34 cellular contexts compared by ENCODE assay signal in genomic region chr11:105667441-105667840, GRCh38. TPM values are rescaled to one million over a fixed set of nuclear protein-coding genes. Genes with fewer than 3 reads are reported as not detected.
"Had no signal": no experiment of that assay in that cellular context is flagged by ENCODE, and none has a peak within 500 bp of the region (broad histone marks: within the 10 kb centered on the region; RNA-seq: fewer than 3 reads in every experiment).

No MANE protein-coding gene starts in this region.

- H3K9me3 ChIP-seq: adrenal gland, body of pancreas, breast epithelium had no signal

- DNase-seq: activated B cell treated with CpG ODN at 0.5 μM for 24 hours; activated CD4-positive, alpha-beta memory T cell treated with anti-CD3 and anti-CD28 coated beads for 36 hours; activated CD4-positive, alpha-beta T cell treated with anti-CD3 and anti-CD28 coated beads for 4 hours; activated CD4-positive, alpha-beta T cell treated with anti-CD3 and anti-CD28 coated beads, Interleukin-2, amount 10 ng/mL, durations not matched to agents 24 days and 14 days; activated CD4-positive, alpha-beta T cell treated with anti-CD3 and anti-CD28 coated beads, Interleukin-2, amount 50 U/mL, for 1 hour; activated CD4-positive, alpha-beta T cell treated with anti-CD3 and anti-CD28 coated beads, Interleukin-2, amount 50 U/mL, for 4 hours; activated CD4-positive, CD25-positive, alpha-beta regulatory T cell treated with anti-CD3 and anti-CD28 coated beads, Interleukin-2, amount 50 U/mL, for 72 hours; activated CD8-positive, alpha-beta memory T cell treated with anti-CD3 and anti-CD28 coated beads, Interleukin-2, amount 50 U/mL, for 4 hours; activated CD8-positive, alpha-beta T cell treated with anti-CD3 and anti-CD28 coated beads for 36 hours; activated effector memory CD4-positive, alpha-beta T cell treated with anti-CD3 and anti-CD28 coated beads, Interleukin-2, amount 50 U/mL, for 16 hours; activated gamma-delta T cell treated with Interleukin-2 at 50 U/mL for 16 hours; activated naive CD4-positive, alpha-beta T cell; activated naive CD4-positive, alpha-beta T cell treated with anti-CD3 and anti-CD28 coated beads for 36 hours; activated naive CD4-positive, alpha-beta T cell treated with anti-CD3 and anti-CD28 coated beads, Interleukin-2, amount 50 U/mL, for 16 hours; activated naive CD8-positive, alpha-beta T cell treated with anti-CD3 and anti-CD28 coated beads for 36 hours; activated T-cell treated with anti-CD3 and anti-CD28 coated beads for 4 hours; activated T-cell treated with anti-CD3 and anti-CD28 coated beads, Interleukin-2, amount 50 U/mL, for 1 hour; activated T-cell treated with anti-CD3 and anti-CD28 coated beads, Interleukin-2, amount 50 U/mL, for 4 hours; activated T-cell treated with anti-CD3 and anti-CD28 coated beads, Interleukin-2, amount 50 U/mL, for 72 hours; adrenal gland; amniotic stem cell; aorta; body of pancreas; brain microvascular endothelial cell; central memory CD4-positive, alpha-beta T cell; T-helper 2 cell; T-helper 9 cell had no signal

- H3K4me1 ChIP-seq: adrenal gland, body of pancreas, breast epithelium had no signal

- ATAC-seq: activated CD8-positive, alpha-beta T cell treated with anti-CD3 and anti-CD28 coated beads for 36 hours; activated naive CD4-positive, alpha-beta T cell treated with anti-CD3 and anti-CD28 coated beads, Interleukin-2, amount 50 U/mL, for 72 hours; activated T-cell treated with anti-CD3 and anti-CD28 coated beads, Interleukin-2, amount 50 U/mL, for 4 hours; activated T-cell treated with anti-CD3 and anti-CD28 coated beads, Interleukin-2, amount 50 U/mL, for 72 hours; activated T-helper 17 cell treated with anti-CD3 and anti-CD28 coated beads, Interleukin-2, amount 50 U/mL, for 72 hours; body of pancreas had no signal

- H3K27ac ChIP-seq: adrenal gland, body of pancreas, brain microvascular endothelial cell, breast epithelium, VCaP had no signal

- H3K27me3 ChIP-seq: adrenal gland, body of pancreas, brain microvascular endothelial cell, breast epithelium had no signal

- H3K36me3 ChIP-seq: adrenal gland, brain microvascular endothelial cell, breast epithelium had no signal

- H3K4me3 ChIP-seq: adrenal gland, body of pancreas, breast epithelium had no signal

- FAIRE-seq: astrocyte had no signal

RNA-seq across cellular contexts. Expression of gene GRIA4, which starts 57.6 kb away (rescaled TPM):
- total RNA-seq: activated B cell treated with CpG ODN at 0.5 μM for 24 hours; activated CD4-positive, alpha-beta memory T cell treated with anti-CD3 and anti-CD28 coated beads for 36 hours; activated CD4-positive, alpha-beta T cell treated with anti-CD3 and anti-CD28 coated beads, Interleukin-2, amount 10 ng/mL, durations not matched to agents 24 days and 14 days; activated CD8-positive, alpha-beta memory T cell treated with anti-CD3 and anti-CD28 coated beads for 36 hours; activated CD8-positive, alpha-beta T cell treated with anti-CD3 and anti-CD28 coated beads for 36 hours; activated naive CD4-positive, alpha-beta T cell treated with anti-CD3 and anti-CD28 coated beads for 36 hours; activated naive CD4-positive, alpha-beta T cell treated with anti-CD3 and anti-CD28 coated beads, Interleukin-2, amount 50 U/mL, for 72 hours; activated naive CD8-positive, alpha-beta T cell treated with anti-CD3 and anti-CD28 coated beads for 36 hours; activated T-cell treated with anti-CD3 and anti-CD28 coated beads, Interleukin-2, amount 50 U/mL, for 4 hours; activated T-cell treated with anti-CD3 and anti-CD28 coated beads, Interleukin-2, amount 50 U/mL, for 72 hours; activated T-helper 1 cell treated with anti-CD3 and anti-CD28 coated beads, Interleukin-12 subunit alpha, Interleukin-12 subunit beta, Interleukin-2, Interleukin-4 antibody, amounts not matched to agents 30 ng/mL and 10 ng/mL and 1 ng/mL, durations not matched to agents 14 hours and 24 hours and 36 hours; activated T-helper 17 cell treated with anti-CD3 and anti-CD28 coated beads, Interleukin-2, amount 50 U/mL, for 72 hours had no signal
